In the genomic region with DNA sequence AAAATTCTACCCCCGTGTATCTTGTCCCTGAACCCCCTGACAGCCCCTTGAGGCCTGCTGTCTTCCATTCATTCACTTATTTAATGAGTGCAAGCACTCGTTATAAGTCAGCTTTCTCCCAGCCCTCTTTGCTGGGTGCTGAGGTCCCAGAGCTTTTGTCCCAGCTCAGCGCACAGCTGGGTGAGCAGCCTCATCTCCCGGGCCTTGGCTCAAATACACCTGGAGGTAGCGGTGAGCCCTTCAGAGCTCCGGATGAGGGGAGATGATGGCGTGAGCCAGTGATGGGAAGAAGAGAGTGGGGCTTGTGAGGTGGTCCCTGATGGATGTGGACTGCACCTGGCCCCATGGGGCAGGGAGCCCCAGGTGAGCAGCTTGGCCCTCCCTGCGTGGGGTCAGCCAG, we compare ENCODE assay signal across 22 cellular contexts. TPM values are rescaled to one million over a fixed set of nuclear protein-coding genes. Genes with fewer than 3 reads are reported as not detected.
"Had no signal": no experiment of that assay in that cellular context is flagged by ENCODE, and none has a peak within 500 bp of the region (broad histone marks: within the 10 kb centered on the region; RNA-seq: fewer than 3 reads in every experiment).

No MANE protein-coding gene starts in this region.

- ATAC-seq: HepG2, Panc1, PC-3 had no signal

- H3K4me3 ChIP-seq: MG63, SJCRH30 had no signal

- H3K36me3 ChIP-seq: MG63 had no signal

- DNase-seq: IMR-90; Karpas-422; KG1; MG63; NCI-H1092; NCI-H1436; NCI-H187; NCI-H2029; NCI-H2081 treated with DMSO at 0.1 percent for 48 hours; NCI-H2227 treated with DMSO at 0.1 percent for 48 hours; NCI-H524; NCI-H526 treated with DMSO at 0.1 percent for 48 hours; NCI-H748 treated with DMSO at 0.1 percent for 48 hours; NK-92 treated with Interleukin-12 subunit alpha and Interleukin-12 subunit beta, amount 100 ng/mL, for 24 hours; PC-3; SHP77 treated with DMSO at 0.1 percent for 48 hours; SJCRH30 had no signal

- H3K27ac ChIP-seq: RWPE1, SJCRH30 had no signal

- H3K9me3 ChIP-seq: MG63, SJCRH30 had no signal

- H3K27me3 ChIP-seq: MG63, SJCRH30 had no signal

RNA-seq across cellular contexts. Expression of a gene that starts 18.1 kb away (rescaled TPM):
- total RNA-seq: HT1080, OCI-LY7 had no signal
